8 cellular contexts compared by ENCODE assay signal in the genomic region with DNA sequence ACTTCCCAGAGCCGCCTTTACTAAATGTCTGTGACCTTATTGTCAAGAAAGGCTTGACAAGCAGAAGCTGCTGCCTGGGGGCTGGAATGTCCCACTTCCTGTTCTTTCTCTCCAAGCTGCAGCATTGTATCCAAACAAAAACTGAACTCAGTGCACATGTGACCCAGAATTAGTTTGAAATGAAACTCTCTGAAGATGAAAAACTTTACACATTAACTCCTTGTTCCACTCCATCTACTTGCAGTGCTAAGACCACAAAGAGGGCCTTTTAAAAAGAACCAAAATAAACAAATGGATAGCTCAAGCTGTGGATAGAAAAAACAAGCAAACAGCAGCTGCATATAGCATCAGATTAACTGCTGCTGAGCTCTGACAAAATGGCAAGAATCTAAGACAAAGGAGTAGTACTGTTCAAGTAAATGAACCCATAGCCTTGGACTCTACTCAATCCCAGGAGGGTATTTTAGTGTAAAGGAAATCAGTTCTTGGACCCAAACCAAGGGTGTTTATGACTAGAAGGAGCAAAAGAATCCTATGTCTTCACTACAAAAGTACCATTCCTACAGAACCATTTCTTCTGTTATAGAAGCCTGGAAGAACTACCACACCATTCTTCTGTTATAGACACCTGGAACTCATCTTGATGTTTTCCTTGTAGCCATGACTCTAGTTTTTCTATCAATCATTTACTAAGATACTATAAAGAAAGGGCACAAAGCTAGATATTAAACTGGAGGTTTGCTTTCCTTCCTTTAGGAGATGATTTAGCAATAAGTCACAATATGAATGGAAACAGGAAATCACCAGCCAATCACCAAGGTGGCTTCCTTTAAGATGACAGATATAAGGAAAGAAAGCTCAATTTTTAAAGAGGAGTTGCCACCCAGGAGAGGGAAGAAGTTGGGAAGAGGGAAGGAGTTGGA.
DNase-seq lines count a peak whose midpoint lies in the region; ATAC-seq and TF ChIP-seq lines count a peak whose summit lies in the region.

No MANE protein-coding gene starts in this region.

- no peaks in the 10 kb centered on the region for H3K4me1 Mint-ChIP-seq in activated T-cell treated with anti-CD3 and anti-CD28 coated beads, Interleukin-2, amount 50 U/mL, for 72 hours (ENCODE audit: low read depth)
- peaks cover 7% of the 10 kb centered on the region for H3K4me1 Mint-ChIP-seq in activated CD4-positive, alpha-beta memory T cell treated with anti-CD3 and anti-CD28 coated beads, Interleukin-2, amount 10 ng/mL, durations not matched to agents 7 days and 5 days

- POLR2A ChIA-PET in HEK293 (lab: Yijun Ruan, JAX), result no interaction called here
- POLR2A ChIA-PET in activated CD4-positive, alpha-beta memory T cell treated with anti-CD3 and anti-CD28 coated beads, Interleukin-2, amount 10 ng/mL, durations not matched to agents 7 days and 5 days (lab: Charles Lee), result no interaction called here

- CTCF ChIA-PET in HEK293 (lab: Yijun Ruan, JAX), result interaction anchor here (0.6 to 1.2 kb wide), 3 partner anchors 16 to 112 kb away, joined by 3 read pairs; no protein-coding TSS in a partner anchor
- CTCF ChIA-PET in activated CD4-positive, alpha-beta memory T cell treated with anti-CD3 and anti-CD28 coated beads, Interleukin-2, amount 10 ng/mL, durations not matched to agents 7 days and 5 days (lab: Charles Lee), result no interaction called here

- H3K9me3 ChIP-seq in HEK293 (ENCODE audit: control insufficient read depth, insufficient read depth, low read depth, low read length) (no peaks in the 10 kb centered on the region), left lung (no peaks in the 10 kb centered on the region)

- H3K27ac ChIP-seq in HEK293 (ENCODE audit: extremely low read depth, low read depth, low read length) (no peak overlapping the region), left lung (no peak overlapping the region)

- no peaks in the 10 kb centered on the region for H3K36me3 Mint-ChIP-seq in activated T-cell treated with anti-CD3 and anti-CD28 coated beads, Interleukin-2, amount 50 U/mL, for 72 hours (ENCODE audit: insufficient read depth in 2 of 2)
- no peaks in the 10 kb centered on the region for H3K36me3 Mint-ChIP-seq in activated CD4-positive, alpha-beta memory T cell treated with anti-CD3 and anti-CD28 coated beads, Interleukin-2, amount 10 ng/mL, durations not matched to agents 7 days and 5 days (ENCODE audit: low read depth)

- H3K4me3 ChIP-seq in HEK293 (ENCODE audit: low read depth, low read length) (no peak overlapping the region), left lung (no peak overlapping the region)

- no peak for TF ChIP-seq CTCF in HEK293 (tag by site-specific recombination; IDR thresholded peaks at IDR 0.05)
- no peak for TF ChIP-seq CTCF in left lung (IDR thresholded peaks at IDR 0.05)

- H3K4me3 Mint-ChIP-seq in activated T-cell treated with anti-CD3 and anti-CD28 coated beads, Interleukin-2, amount 50 U/mL, for 72 hours, result no peak overlapping the region
- no peak overlapping the region for H3K4me3 Mint-ChIP-seq in activated CD4-positive, alpha-beta memory T cell treated with anti-CD3 and anti-CD28 coated beads, Interleukin-2, amount 10 ng/mL, durations not matched to agents 7 days and 5 days

- H3K27me3 ChIP-seq in left lung, result no peaks in the 10 kb centered on the region

- DNase-seq in NCI-H748 (lab: John Stamatoyannopoulos, UW; ENCODE audit: unreplicated experiment), result peak; percentile 52
- DNase-seq in left lung, result no peak
- no peak for DNase-seq in amniotic stem cell (lab: John Stamatoyannopoulos, UW)
- no peak for DNase-seq in activated T-cell treated with anti-CD3 and anti-CD28 coated beads, Interleukin-2, amount 50 U/mL, for 72 hours
- no peak for DNase-seq in NCI-H187 treated with DMSO at 0.1 percent for 48 hours (lab: John Stamatoyannopoulos, UW)
- DNase-seq in activated CD4-positive, alpha-beta memory T cell treated with anti-CD3 and anti-CD28 coated beads, Interleukin-2, amount 10 ng/mL, durations not matched to agents 7 days and 5 days, result no peak

- peaks cover 10% of the 10 kb centered on the region for H3K27me3 Mint-ChIP-seq in activated T-cell treated with anti-CD3 and anti-CD28 coated beads, Interleukin-2, amount 50 U/mL, for 72 hours (ENCODE audit: low read depth)
- peaks cover 3% of the 10 kb centered on the region for H3K27me3 Mint-ChIP-seq in activated CD4-positive, alpha-beta memory T cell treated with anti-CD3 and anti-CD28 coated beads, Interleukin-2, amount 10 ng/mL, durations not matched to agents 7 days and 5 days

- intact Hi-C loops in left lung (cut with DNase I), result no loop called here

- H3K27ac Mint-ChIP-seq in activated T-cell treated with anti-CD3 and anti-CD28 coated beads, Interleukin-2, amount 50 U/mL, for 72 hours, result no peak overlapping the region
- H3K27ac Mint-ChIP-seq in activated CD4-positive, alpha-beta memory T cell treated with anti-CD3 and anti-CD28 coated beads, Interleukin-2, amount 10 ng/mL, durations not matched to agents 7 days and 5 days, result no peak overlapping the region

- H3K4me1 ChIP-seq in HEK293 (ENCODE audit: control insufficient read depth, insufficient read depth, low read length), result no peaks in the 10 kb centered on the region; the same call in 1 of the 2 replicates
- peaks cover 0 to 6% of the 10 kb centered on the region in 2 donors for H3K4me1 ChIP-seq in left lung

- H3K36me3 ChIP-seq in HEK293 (ENCODE audit: control insufficient read depth in 2 of 2, insufficient read depth in 1 of 2, low read length in 2 of 2) (no peaks in the 10 kb centered on the region), left lung (no peaks in the 10 kb centered on the region)

- no peaks in the 10 kb centered on the region for H3K9me3 Mint-ChIP-seq in activated T-cell treated with anti-CD3 and anti-CD28 coated beads, Interleukin-2, amount 50 U/mL, for 72 hours
- no peaks in the 10 kb centered on the region for H3K9me3 Mint-ChIP-seq in activated CD4-positive, alpha-beta memory T cell treated with anti-CD3 and anti-CD28 coated beads, Interleukin-2, amount 10 ng/mL, durations not matched to agents 7 days and 5 days

- ATAC-seq in GM18511 (IDR thresholded peaks at IDR 0.05; ENCODE audit: unreplicated experiment) (peak; percentile 83), left lung (peak; percentile 33)
- ATAC-seq in activated T-cell treated with anti-CD3 and anti-CD28 coated beads, Interleukin-2, amount 50 U/mL, for 72 hours (replicated peaks in 1 of 2), result no peak

TF ChIP-seq in HEK293, 187 proteins besides CTCF, POLR2A, EP300 and RAD21:
- no peak for TF ChIP-seq ZNF16 (tag by site-specific recombination; IDR thresholded peaks at IDR 0.05; ENCODE audit: low read depth)
- TF ChIP-seq ZIC2 (tag by site-specific recombination; IDR thresholded peaks at IDR 0.05), result peak; percentile 25; the same call in 1 of the 2 replicates
- peak; percentile 53 for TF ChIP-seq FEZF1 (tag by site-specific recombination; IDR thresholded peaks at IDR 0.05)

Comparison
In these comparisons a context has a peak if more than half of its experiments do, and no peak if none do; other contexts are left out.
1. ATAC-seq: peak in GM18511 (single experiment) and left lung (single experiment); none in activated T-cell treated with anti-CD3 and anti-CD28 coated beads, Interleukin-2, amount 50 U/mL, for 72 hours (0 of 2).